Comparison of ENCODE assay signal across 10 cellular contexts in genomic region chr3:160928183-160928718, GRCh38.
DNase-seq lines count a peak whose midpoint lies in the region; ATAC-seq and TF ChIP-seq lines count a peak whose summit lies in the region.
"Had no signal": no experiment of that assay in that cellular context is flagged by ENCODE, and none has a peak within 500 bp of the region (broad histone marks: within the 10 kb centered on the region; RNA-seq: fewer than 3 reads in every experiment).

No MANE protein-coding gene starts in this region.

- H3K4me3 ChIP-seq in choroid plexus epithelial cell (ENCODE audit: low read depth, low read length): no peak overlapping the region

- no peak overlapping the region for H3K27ac ChIP-seq in C4-2B

- TF ChIP-seq CTCF in C4-2B (conservative IDR thresholded peaks at IDR 0.05) (peak; percentile 28), choroid plexus epithelial cell (conservative IDR thresholded peaks at IDR 0.05; ENCODE audit: low read depth, low read length) (peak; percentile 38)

- peak; percentile 95 for DNase-seq in NCI-H2107 treated with DMSO at 0.1 percent for 48 hours (lab: John Stamatoyannopoulos, UW; ENCODE audit: unreplicated experiment)
- peak; percentile 13 for DNase-seq in choroid plexus epithelial cell (ENCODE audit: low read depth)
- DNase-seq in globus pallidus (ENCODE audit: low spot score): no peak
- DNase-seq in NCI-H2029 (lab: John Stamatoyannopoulos, UW): no peak
- DNase-seq in activated CD4-positive, CD25-positive, alpha-beta regulatory T cell (lab: John Stamatoyannopoulos, UW): no peak
- DNase-seq: activated effector memory CD4-positive, alpha-beta T cell treated with Interleukin-2 at 50 U/mL for 16 hours; NCI-H1092 treated with DMSO at 0.1 percent for 48 hours had no signal

- ATAC-seq in GM18868 (IDR thresholded peaks at IDR 0.05; ENCODE audit: unreplicated experiment): peak; percentile 57
- no peak for ATAC-seq in GM18498 (IDR thresholded peaks at IDR 0.05; ENCODE audit: unreplicated experiment)

Comparison
In these comparisons a context has a peak if more than half of its experiments do, and no peak if none do; other contexts are left out.
1. DNase-seq: peak in NCI-H2107 treated with DMSO at 0.1 percent for 48 hours (single experiment) and choroid plexus epithelial cell (single experiment); none in globus pallidus (single experiment), NCI-H2029 (single experiment) and activated CD4-positive, CD25-positive, alpha-beta regulatory T cell (0 of 4).